ENCODE assay signal across 8 cellular contexts in genomic region chr4:183876268-183876934, GRCh38. TPM values are rescaled to one million over a fixed set of nuclear protein-coding genes. Genes with fewer than 3 reads are reported as not detected.
DNase-seq lines count a peak whose midpoint lies in the region; FAIRE-seq and TF ChIP-seq lines count a peak whose summit lies in the region.

No MANE protein-coding gene starts in this region.

- no peaks in the 10 kb centered on the region for H3K9me3 ChIP-seq in Caco-2

- intact Hi-C loops in Caco-2 (cut with micrococcal nuclease; ENCODE audit: unreplicated experiment): no loop called here

- no peak overlapping the region for H3K27ac Mint-ChIP-seq in Caco-2 (ENCODE audit: unreplicated experiment)

- in situ Hi-C loops in G401 (cut with HindIII; ENCODE audit: low sequenced_read_pairs): no loop called here

- H3K4me3 ChIP-seq in Caco-2 (ENCODE audit: low read depth, low read length): no peak overlapping the region

- no peaks in the 10 kb centered on the region for H3K9me3 Mint-ChIP-seq in Caco-2 (ENCODE audit: unreplicated experiment)

- DNase-seq in G401 (ENCODE audit: low spot score) (peak; percentile 42), RCC 7860 (ENCODE audit: low spot score) (peak; percentile 84), globus pallidus (ENCODE audit: low spot score) (peak; percentile 45), renal cortical epithelial cell (ENCODE audit: low read depth) (peak; percentile 80), SK-N-DZ (ENCODE audit: low spot score) (no peak), Caco-2 (no peak)
- DNase-seq in stimulated activated CD4-positive, alpha-beta T cell treated with anti-CD3 and anti-CD28 coated beads, Interleukin-4, amount 100 ng/mL, for 24 hours: no peak
- no peak for DNase-seq in stimulated activated CD4-positive, alpha-beta T cell treated with anti-CD3 and anti-CD28 coated beads, Interleukin-12 subunit alpha, Interleukin-12 subunit beta, amount 100 ng/mL, for 4 hours

- H3K27me3 Mint-ChIP-seq in Caco-2 (ENCODE audit: insufficient read depth, unreplicated experiment): peaks cover 9% of the 10 kb centered on the region

- H3K36me3 ChIP-seq in Caco-2 (ENCODE audit: control insufficient read depth, insufficient read depth, low read length): no peaks in the 10 kb centered on the region

- no peaks in the 10 kb centered on the region for H3K27me3 ChIP-seq in Caco-2 (replicated peaks; ENCODE audit: control insufficient read depth, insufficient read depth, low read length)

- BruUV-seq in Caco-2 (replicated peaks; lab: Mats Ljungman, UMichigan): no TSS peak

- TF ChIP-seq CTCF in Caco-2 (IDR thresholded peaks at IDR 0.05; ENCODE audit: insufficient read depth in 1 of 2, low read depth in 1 of 2, low read length in 1 of 2, severe bottlenecking in 1 of 2, unreplicated experiment in 1 of 2): no peak

- H3K4me1 ChIP-seq in Caco-2: no peaks in the 10 kb centered on the region

- H3K4me3 Mint-ChIP-seq in Caco-2 (ENCODE audit: unreplicated experiment): no peak overlapping the region

- H3K4me1 Mint-ChIP-seq in Caco-2 (ENCODE audit: low read depth, unreplicated experiment): no peaks in the 10 kb centered on the region

- CTCF ChIA-PET in Caco-2 (lab: Charles Lee): no interaction called here

- peak; percentile 76 for FAIRE-seq in RCC 7860 (lab: Jason Lieb, UNC)

- POLR2A ChIA-PET in Caco-2 (lab: Charles Lee): no interaction called here

- no peaks in the 10 kb centered on the region for H3K36me3 Mint-ChIP-seq in Caco-2 (ENCODE audit: insufficient read depth, unreplicated experiment)

RNA-seq across cellular contexts. Expression of gene STOX2, which starts 28.7 kb away (rescaled TPM):
- total RNA-seq in G401 (2014; rRNA removed; shearing (Covaris generic)): 0.06 TPM in 1 of 2 replicates, not detected in the other
- 4.5 and 16.4 TPM in 2 replicates for total RNA-seq in renal cortical epithelial cell
- 4.5 and 5.4 TPM in 2 replicates for polyA plus RNA-seq in SK-N-DZ (2014; cell fraction: cytosol; rRNA removed)
- polyA plus RNA-seq in SK-N-DZ (2014; cell fraction: nucleus; rRNA removed): 4.5 and 8.0 TPM in 2 replicates
- 1.8 and 2.1 TPM in 2 replicates for total RNA-seq in Caco-2 (2022)

Comparison
In these comparisons a context has a peak if more than half of its experiments do, and no peak if none do; other contexts are left out.
1. DNase-seq: peak in G401 (single experiment), RCC 7860 (single experiment), globus pallidus (single experiment) and renal cortical epithelial cell (single experiment); none in stimulated activated CD4-positive, alpha-beta T cell treated with anti-CD3 and anti-CD28 coated beads, Interleukin-4, amount 100 ng/mL, for 24 hours (single experiment), SK-N-DZ (single experiment), stimulated activated CD4-positive, alpha-beta T cell treated with anti-CD3 and anti-CD28 coated beads, Interleukin-12 subunit alpha, Interleukin-12 subunit beta, amount 100 ng/mL, for 4 hours (single experiment) and Caco-2 (0 of 2).